In the genomic region with DNA sequence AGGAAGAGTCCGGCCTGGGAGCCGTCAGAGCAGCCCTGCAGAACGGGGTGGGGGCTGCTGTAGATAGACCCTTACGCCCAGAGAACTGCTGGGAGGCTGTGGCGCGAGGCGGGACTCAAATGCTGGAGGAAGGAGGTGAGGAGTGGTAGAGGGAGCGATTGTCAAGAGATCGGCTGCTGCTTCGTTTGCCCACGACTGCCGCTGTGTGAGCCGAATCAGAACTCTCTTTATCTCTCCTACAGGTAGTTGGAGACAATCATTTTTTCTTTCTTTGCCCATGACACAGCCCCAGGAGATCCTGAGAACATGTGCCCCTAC, we compare ENCODE assay signal across 1 cellular context.
TF ChIP-seq lines count a peak whose summit lies in the region.

No MANE protein-coding gene starts in this region.

TF ChIP-seq in HepG2, 621 proteins besides CTCF, POLR2A, EP300 and RAD21:
- TF ChIP-seq MIXL1 (CRISPR knock-in tag; IDR thresholded peaks at IDR 0.05) (peak; percentile 6; the same call in 1 of the 2 replicates), NONO (IDR thresholded peaks at IDR 0.05) (no peak), NONO (CRISPR knock-in tag; conservative IDR thresholded peaks at IDR 0.05) (0 out of 2 replicates have a peak, but pooled peaks have one; percentile 21), ZNF564 (CRISPR knock-in tag; IDR thresholded peaks at IDR 0.05) (0 out of 2 replicates have a peak, but pooled peaks have one; percentile 5), ASH2L (IDR thresholded peaks at IDR 0.05; ENCODE audit: insufficient read length, low read depth, low read length) (peak; percentile 18), PAX8 (CRISPR knock-in tag; IDR thresholded peaks at IDR 0.05; ENCODE audit: borderline replicate concordance) (peak; percentile 24; the same call in 1 of the 2 replicates), ZKSCAN1 (IDR thresholded peaks at IDR 0.05; ENCODE audit: low read length) (no peak), ATF7 (IDR thresholded peaks at IDR 0.05) (no peak), ATF7 (CRISPR knock-in tag; IDR thresholded peaks at IDR 0.05) (0 out of 2 replicates have a peak, but pooled peaks have one; percentile 5), CHCHD3 (CRISPR knock-in tag; IDR thresholded peaks at IDR 0.05) (0 out of 2 replicates have a peak, but pooled peaks have one; percentile 12), ISL2 (CRISPR knock-in tag; IDR thresholded peaks at IDR 0.05) (0 out of 2 replicates have a peak, but pooled peaks have one; percentile 18), SP1 (IDR thresholded peaks at IDR 0.05) (no peak), SP1 (CRISPR knock-in tag; IDR thresholded peaks at IDR 0.05) (no peak), ZNF510 (CRISPR knock-in tag; IDR thresholded peaks at IDR 0.05; ENCODE audit: low read depth) (no peak), ZNF616 (CRISPR knock-in tag; IDR thresholded peaks at IDR 0.05; ENCODE audit: low read depth) (0 out of 2 replicates have a peak, but pooled peaks have one; percentile 17), ZNF782 (CRISPR knock-in tag; IDR thresholded peaks at IDR 0.05; ENCODE audit: borderline replicate concordance) (0 out of 2 replicates have a peak, but pooled peaks have one; percentile 2)
- TF ChIP-seq, protein P1, sequence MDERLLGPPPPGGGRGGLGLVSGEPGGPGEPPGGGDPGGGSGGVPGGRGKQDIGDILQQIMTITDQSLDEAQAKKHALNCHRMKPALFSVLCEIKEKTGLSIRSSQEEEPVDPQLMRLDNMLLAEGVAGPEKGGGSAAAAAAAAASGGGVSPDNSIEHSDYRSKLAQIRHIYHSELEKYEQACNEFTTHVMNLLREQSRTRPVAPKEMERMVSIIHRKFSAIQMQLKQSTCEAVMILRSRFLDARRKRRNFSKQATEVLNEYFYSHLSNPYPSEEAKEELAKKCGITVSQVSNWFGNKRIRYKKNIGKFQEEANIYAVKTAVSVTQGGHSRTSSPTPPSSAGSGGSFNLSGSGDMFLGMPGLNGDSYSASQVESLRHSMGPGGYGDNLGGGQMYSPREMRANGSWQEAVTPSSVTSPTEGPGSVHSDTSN (CRISPR knock-in tag; IDR thresholded peaks at IDR 0.05) = no peak
- TF ChIP-seq, protein P2, sequence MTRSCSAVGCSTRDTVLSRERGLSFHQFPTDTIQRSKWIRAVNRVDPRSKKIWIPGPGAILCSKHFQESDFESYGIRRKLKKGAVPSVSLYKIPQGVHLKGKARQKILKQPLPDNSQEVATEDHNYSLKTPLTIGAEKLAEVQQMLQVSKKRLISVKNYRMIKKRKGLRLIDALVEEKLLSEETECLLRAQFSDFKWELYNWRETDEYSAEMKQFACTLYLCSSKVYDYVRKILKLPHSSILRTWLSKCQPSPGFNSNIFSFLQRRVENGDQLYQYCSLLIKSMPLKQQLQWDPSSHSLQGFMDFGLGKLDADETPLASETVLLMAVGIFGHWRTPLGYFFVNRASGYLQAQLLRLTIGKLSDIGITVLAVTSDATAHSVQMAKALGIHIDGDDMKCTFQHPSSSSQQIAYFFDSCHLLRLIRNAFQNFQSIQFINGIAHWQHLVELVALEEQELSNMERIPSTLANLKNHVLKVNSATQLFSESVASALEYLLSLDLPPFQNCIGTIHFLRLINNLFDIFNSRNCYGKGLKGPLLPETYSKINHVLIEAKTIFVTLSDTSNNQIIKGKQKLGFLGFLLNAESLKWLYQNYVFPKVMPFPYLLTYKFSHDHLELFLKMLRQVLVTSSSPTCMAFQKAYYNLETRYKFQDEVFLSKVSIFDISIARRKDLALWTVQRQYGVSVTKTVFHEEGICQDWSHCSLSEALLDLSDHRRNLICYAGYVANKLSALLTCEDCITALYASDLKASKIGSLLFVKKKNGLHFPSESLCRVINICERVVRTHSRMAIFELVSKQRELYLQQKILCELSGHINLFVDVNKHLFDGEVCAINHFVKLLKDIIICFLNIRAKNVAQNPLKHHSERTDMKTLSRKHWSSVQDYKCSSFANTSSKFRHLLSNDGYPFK (CRISPR knock-in tag; IDR thresholded peaks at IDR 0.05; ENCODE audit: borderline replicate concordance) = peak; percentile 2; the same call in 1 of the 2 replicates
- TF ChIP-seq, protein P3, sequence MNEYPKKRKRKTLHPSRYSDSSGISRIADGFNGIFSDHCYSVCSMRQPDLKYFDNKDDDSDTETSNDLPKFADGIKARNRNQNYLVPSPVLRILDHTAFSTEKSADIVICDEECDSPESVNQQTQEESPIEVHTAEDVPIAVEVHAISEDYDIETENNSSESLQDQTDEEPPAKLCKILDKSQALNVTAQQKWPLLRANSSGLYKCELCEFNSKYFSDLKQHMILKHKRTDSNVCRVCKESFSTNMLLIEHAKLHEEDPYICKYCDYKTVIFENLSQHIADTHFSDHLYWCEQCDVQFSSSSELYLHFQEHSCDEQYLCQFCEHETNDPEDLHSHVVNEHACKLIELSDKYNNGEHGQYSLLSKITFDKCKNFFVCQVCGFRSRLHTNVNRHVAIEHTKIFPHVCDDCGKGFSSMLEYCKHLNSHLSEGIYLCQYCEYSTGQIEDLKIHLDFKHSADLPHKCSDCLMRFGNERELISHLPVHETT (CRISPR knock-in tag; conservative IDR thresholded peaks at IDR 0.05) = 0 out of 2 replicates have a peak, but pooled peaks have one; percentile 16
- TF ChIP-seq, protein P4, sequence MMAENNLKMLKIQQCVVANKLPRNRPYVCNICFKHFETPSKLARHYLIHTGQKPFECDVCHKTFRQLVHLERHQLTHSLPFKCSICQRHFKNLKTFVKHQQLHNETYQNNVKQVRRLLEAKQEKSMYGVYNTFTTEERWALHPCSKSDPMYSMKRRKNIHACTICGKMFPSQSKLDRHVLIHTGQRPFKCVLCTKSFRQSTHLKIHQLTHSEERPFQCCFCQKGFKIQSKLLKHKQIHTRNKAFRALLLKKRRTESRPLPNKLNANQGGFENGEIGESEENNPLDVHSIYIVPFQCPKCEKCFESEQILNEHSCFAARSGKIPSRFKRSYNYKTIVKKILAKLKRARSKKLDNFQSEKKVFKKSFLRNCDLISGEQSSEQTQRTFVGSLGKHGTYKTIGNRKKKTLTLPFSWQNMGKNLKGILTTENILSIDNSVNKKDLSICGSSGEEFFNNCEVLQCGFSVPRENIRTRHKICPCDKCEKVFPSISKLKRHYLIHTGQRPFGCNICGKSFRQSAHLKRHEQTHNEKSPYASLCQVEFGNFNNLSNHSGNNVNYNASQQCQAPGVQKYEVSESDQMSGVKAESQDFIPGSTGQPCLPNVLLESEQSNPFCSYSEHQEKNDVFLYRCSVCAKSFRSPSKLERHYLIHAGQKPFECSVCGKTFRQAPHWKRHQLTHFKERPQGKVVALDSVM (CRISPR knock-in tag; IDR thresholded peaks at IDR 0.05) = 0 out of 2 replicates have a peak, but pooled peaks have one; percentile 23
- TF ChIP-seq, protein P5, sequence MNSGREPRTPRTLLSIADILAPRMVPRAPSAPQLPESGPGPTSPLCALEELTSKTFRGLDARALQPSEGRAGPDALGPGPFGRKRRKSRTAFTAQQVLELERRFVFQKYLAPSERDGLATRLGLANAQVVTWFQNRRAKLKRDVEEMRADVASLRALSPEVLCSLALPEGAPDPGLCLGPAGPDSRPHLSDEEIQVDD (CRISPR knock-in tag; IDR thresholded peaks at IDR 0.05; ENCODE audit: borderline replicate concordance) = 0 out of 2 replicates have a peak, but pooled peaks have one; percentile 6
- TF ChIP-seq, protein P6, sequence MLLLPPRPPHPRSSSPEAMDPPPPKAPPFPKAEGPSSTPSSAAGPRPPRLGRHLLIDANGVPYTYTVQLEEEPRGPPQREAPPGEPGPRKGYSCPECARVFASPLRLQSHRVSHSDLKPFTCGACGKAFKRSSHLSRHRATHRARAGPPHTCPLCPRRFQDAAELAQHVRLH (CRISPR knock-in tag; IDR thresholded peaks at IDR 0.05; ENCODE audit: borderline replicate concordance, low read depth) = peak; percentile 14; the same call in 1 of the 2 replicates
